ENCODE assay signal across 1 cellular context in the genomic region with DNA sequence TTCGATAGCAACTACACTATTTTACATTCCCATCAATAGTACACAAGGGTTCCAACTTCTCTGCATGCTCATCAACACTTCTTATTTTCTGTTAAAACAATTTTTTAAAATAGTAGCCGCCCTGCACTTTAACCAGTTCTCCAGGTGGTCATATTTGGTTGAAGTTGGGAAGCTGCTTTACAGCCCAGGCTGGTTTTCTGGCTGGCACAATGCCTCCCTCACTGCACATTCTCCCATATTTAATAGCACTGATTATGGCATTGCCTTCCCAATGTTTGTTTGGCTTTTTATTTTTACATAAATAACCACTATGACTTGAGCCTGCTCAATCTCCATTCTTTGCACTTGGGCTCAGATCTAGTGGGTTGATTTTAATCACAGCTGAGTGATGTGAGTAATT.
A peak's percentile ranks its signal among the peaks of the same experiment; 100 is the strongest.
TF ChIP-seq lines count a peak whose summit lies in the region.

No MANE protein-coding gene starts in this region.

TF ChIP-seq in HepG2, 621 proteins besides CTCF, POLR2A, EP300 and RAD21 (continued from another document):
- TF ChIP-seq ZNF510 (CRISPR knock-in tag; IDR thresholded peaks at IDR 0.05; ENCODE audit: low read depth): 0 out of 2 replicates have a peak, but pooled peaks have one; percentile 12
